ENCODE assay signal across 11 cellular contexts in genomic region chr4:6471303-6472007, GRCh38. TPM values are rescaled to one million over a fixed set of nuclear protein-coding genes. Genes with fewer than 3 reads are reported as not detected.
DNase-seq lines count a peak whose midpoint lies in the region; ATAC-seq and TF ChIP-seq lines count a peak whose summit lies in the region.
"Had no signal": no experiment of that assay in that cellular context is flagged by ENCODE, and none has a peak within 500 bp of the region (broad histone marks: within the 10 kb centered on the region; RNA-seq: fewer than 3 reads in every experiment).

No MANE protein-coding gene starts in this region.

- no peak overlapping the region for H3K9ac ChIP-seq in HUES48 (ENCODE audit: low read depth, low read length)

- H3K27me3 ChIP-seq in ACC112 (ENCODE audit: insufficient read depth, low read length) (peaks cover 80% of the 10 kb centered on the region), HUES48 (ENCODE audit: control insufficient read depth, insufficient read depth, low read length) (peaks cover 60% of the 10 kb centered on the region), osteoblast (ENCODE audit: insufficient read depth, low read length) (peaks cover 30% of the 10 kb centered on the region)

- ATAC-seq in HG02623 (IDR thresholded peaks at IDR 0.05; ENCODE audit: unreplicated experiment): no peak

- no peak for DNase-seq in epithelial cell of proximal tubule (ENCODE audit: low read depth)
- peak; percentile 90 for DNase-seq in osteoblast (ENCODE audit: insufficient read length, low spot score, missing footprints)
- DNase-seq in GF-D8 (lab: John Stamatoyannopoulos, UW): no peak
- no peak for DNase-seq in iPS-NIHi7 (ENCODE audit: extremely low spot score)
- DNase-seq in HPDE6-E6E7 (ENCODE audit: extremely low spot score): no peak
- DNase-seq: DND-41, NCI-H2029 had no signal

- H3K9me3 ChIP-seq in HUES48 (ENCODE audit: control insufficient read depth, insufficient read depth, low read length): no peaks in the 10 kb centered on the region
- no peaks in the 10 kb centered on the region for H3K9me3 ChIP-seq in osteoblast (ENCODE audit: low read depth, low read length)
- H3K9me3 ChIP-seq: neutrophil had no signal

- H3K4me1 ChIP-seq in ACC112 (ENCODE audit: control insufficient read depth, insufficient read depth, low read length, unreplicated experiment): no peaks in the 10 kb centered on the region
- peaks cover 15% of the 10 kb centered on the region; the same call in 1 of the 2 replicates for H3K4me1 ChIP-seq in HUES48 (ENCODE audit: control insufficient read depth, insufficient read depth, low read length)
- no peaks in the 10 kb centered on the region for H3K4me1 ChIP-seq in osteoblast (ENCODE audit: insufficient read depth, low read length)

- H3K79me2 ChIP-seq in ACC112 (ENCODE audit: control insufficient read depth, insufficient read depth, low read length, unreplicated experiment) (no peaks in the 10 kb centered on the region), osteoblast (ENCODE audit: insufficient read depth, low read length) (no peaks in the 10 kb centered on the region)

- no peak for TF ChIP-seq CTCF in epithelial cell of proximal tubule (conservative IDR thresholded peaks at IDR 0.05; ENCODE audit: low read depth, low read length)
- no peak for TF ChIP-seq CTCF in osteoblast (IDR thresholded peaks at IDR 0.05; ENCODE audit: extremely low read depth, low read depth, low read length)

- H3K4me3 ChIP-seq in ACC112 (ENCODE audit: low read depth, low read length) (peak overlapping the region; percentile 73), HUES48 (ENCODE audit: low read depth, low read length) (peak overlapping the region; percentile 70), epithelial cell of proximal tubule (ENCODE audit: low read depth, low read length) (peak overlapping the region; percentile 40), osteoblast (ENCODE audit: insufficient read depth, low read length) (no peak overlapping the region)

- no peak overlapping the region for H2AFZ ChIP-seq in ACC112 (ENCODE audit: low read length, unreplicated experiment)
- H2AFZ ChIP-seq in osteoblast (ENCODE audit: low read length): no peak overlapping the region

- H4K20me1 ChIP-seq in osteoblast (ENCODE audit: insufficient read depth, low read length): no peaks in the 10 kb centered on the region

- H3K27ac ChIP-seq in ACC112 (ENCODE audit: low read depth, low read length): no peak overlapping the region
- H3K27ac ChIP-seq in HUES48 (ENCODE audit: low read depth, low read length): no peak overlapping the region
- H3K27ac ChIP-seq in osteoblast (ENCODE audit: low read depth, low read length): no peak overlapping the region
- H3K27ac ChIP-seq: neutrophil had no signal

- H3K36me3 ChIP-seq in ACC112 (ENCODE audit: insufficient read depth, low read length): no peaks in the 10 kb centered on the region
- no peaks in the 10 kb centered on the region for H3K36me3 ChIP-seq in HUES48 (ENCODE audit: control insufficient read depth, insufficient read depth, low read length)
- no peaks in the 10 kb centered on the region for H3K36me3 ChIP-seq in osteoblast (ENCODE audit: insufficient read depth, low read length)
- H3K36me3 ChIP-seq: neutrophil had no signal

- H3K4me2 ChIP-seq in osteoblast (ENCODE audit: insufficient read depth, low read length): no peak overlapping the region

RNA-seq across cellular contexts. Expression of gene PPP2R2C, which starts 1.0 kb away (rescaled TPM):
- total RNA-seq in epithelial cell of proximal tubule (not detected in 2 replicates), osteoblast (under 0.01 TPM in 1 of 2 replicates, not detected in the other)
